In genomic region chr12:109773384-109774011, GRCh38 we compare ENCODE assay signal across 11 cellular contexts. TPM values are rescaled to one million over a fixed set of nuclear protein-coding genes. Genes with fewer than 3 reads are reported as not detected.
DNase-seq lines count a peak whose midpoint lies in the region; ATAC-seq and TF ChIP-seq lines count a peak whose summit lies in the region.
"Had no signal": no experiment of that assay in that cellular context is flagged by ENCODE, and none has a peak within 500 bp of the region (broad histone marks: within the 10 kb centered on the region; RNA-seq: fewer than 3 reads in every experiment).

No MANE protein-coding gene starts in this region.

- H3K9ac ChIP-seq in subcutaneous abdominal adipose tissue (ENCODE audit: low read length in 5 of 5), result peak overlapping the region in 1 of 5 donors; percentile 53

- TF ChIP-seq CTCF in VCaP (conservative IDR thresholded peaks at IDR 0.05), result no peak
- TF ChIP-seq CTCF in kidney epithelial cell (IDR thresholded peaks at IDR 0.05; ENCODE audit: insufficient read depth, low read length, poor library complexity, severe bottlenecking), result no peak

- peaks cover 4% of the 10 kb centered on the region for H3K27me3 Mint-ChIP-seq in activated T-cell treated with anti-CD3 and anti-CD28 coated beads, Interleukin-2, amount 50 U/mL, for 24 hours

- peaks cover 2% of the 10 kb centered on the region for H3K27me3 ChIP-seq in kidney epithelial cell (ENCODE audit: control insufficient read depth, insufficient read depth, low read length)
- H3K27me3 ChIP-seq in subcutaneous abdominal adipose tissue (ENCODE audit: control insufficient read depth in 5 of 5, insufficient read depth in 4 of 5, low read length in 5 of 5), result peaks cover 0 to 4% (median 0%) of the 10 kb centered on the region in 5 donors
- H3K27me3 ChIP-seq: uterus had no signal

- ATAC-seq in GM19351 (IDR thresholded peaks at IDR 0.05; ENCODE audit: unreplicated experiment), result no peak
- ATAC-seq in GM18870 (IDR thresholded peaks at IDR 0.05; ENCODE audit: unreplicated experiment), result no peak

- peaks cover 6% of the 10 kb centered on the region for H3K4me1 Mint-ChIP-seq in activated T-cell treated with anti-CD3 and anti-CD28 coated beads, Interleukin-2, amount 50 U/mL, for 24 hours (ENCODE audit: low read depth)

- H3K4me3 Mint-ChIP-seq in activated T-cell treated with anti-CD3 and anti-CD28 coated beads, Interleukin-2, amount 50 U/mL, for 24 hours, result peak overlapping the region; percentile 47
- H3K4me3 Mint-ChIP-seq: T-helper 1 cell treated with Interleukin-12 subunit alpha and Interleukin-12 subunit beta and Interleukin-4 antibody, amounts not matched to agents 30 μg/mL and 1 μg/mL, for 36 hours had no signal

- H3K36me3 ChIP-seq in kidney epithelial cell (ENCODE audit: control insufficient read depth, insufficient read depth, low read length), result no peaks in the 10 kb centered on the region
- H3K36me3 ChIP-seq in subcutaneous abdominal adipose tissue (ENCODE audit: control insufficient read depth in 5 of 5, insufficient read depth in 5 of 5, low read length in 5 of 5), result no peaks in the 10 kb centered on the region
- H3K36me3 ChIP-seq: uterus had no signal

- H3K4me3 ChIP-seq in kidney epithelial cell (ENCODE audit: low read depth, low read length) (no peak overlapping the region), subcutaneous abdominal adipose tissue (ENCODE audit: low read depth in 1 of 5, low read length in 5 of 5) (peak overlapping the region; percentile 2 to 57 (median 20))
- H3K4me3 ChIP-seq: uterus had no signal

- no peaks in the 10 kb centered on the region for H3K36me3 Mint-ChIP-seq in activated T-cell treated with anti-CD3 and anti-CD28 coated beads, Interleukin-2, amount 50 U/mL, for 24 hours (ENCODE audit: low read depth)

- peaks cover 2 to 18% (median 14%) of the 10 kb centered on the region in 5 donors for H3K4me1 ChIP-seq in subcutaneous abdominal adipose tissue (ENCODE audit: control insufficient read depth in 5 of 5, insufficient read depth in 5 of 5, low read length in 5 of 5)
- H3K4me1 ChIP-seq: uterus had no signal

- H3K27ac ChIP-seq in VCaP (peak overlapping the region; percentile 71), subcutaneous abdominal adipose tissue (ENCODE audit: low read depth, low read length) (no peak overlapping the region)
- H3K27ac ChIP-seq: uterus had no signal

- H3K27ac Mint-ChIP-seq in activated T-cell treated with anti-CD3 and anti-CD28 coated beads, Interleukin-2, amount 50 U/mL, for 24 hours, result no peak overlapping the region
- H3K27ac Mint-ChIP-seq: T-helper 1 cell treated with Interleukin-12 subunit alpha and Interleukin-12 subunit beta and Interleukin-4 antibody, amounts not matched to agents 30 μg/mL and 1 μg/mL, for 36 hours had no signal

- DNase-seq in activated T-cell treated with anti-CD3 and anti-CD28 coated beads, Interleukin-2, amount 50 U/mL, for 24 hours, result no peak
- DNase-seq in activated T-cell treated with anti-CD3 and anti-CD28 coated beads, Interleukin-2, amount 50 U/mL, for 48 hours, result no peak
- DNase-seq in kidney epithelial cell (ENCODE audit: low read depth) (peak; percentile 9), mucosa of gallbladder (ENCODE audit: low spot score) (no peak)
- DNase-seq: NCI-H1694, uterus had no signal

- peaks cover 0 to 2% (median 0%) of the 10 kb centered on the region in 5 donors for H3K9me3 ChIP-seq in subcutaneous abdominal adipose tissue (ENCODE audit: control insufficient read depth in 5 of 5, low read length in 5 of 5)
- H3K9me3 ChIP-seq: uterus had no signal

- no peaks in the 10 kb centered on the region for H3K9me3 Mint-ChIP-seq in activated T-cell treated with anti-CD3 and anti-CD28 coated beads, Interleukin-2, amount 50 U/mL, for 24 hours
- H3K9me3 Mint-ChIP-seq: T-helper 1 cell treated with Interleukin-12 subunit alpha and Interleukin-12 subunit beta and Interleukin-4 antibody, amounts not matched to agents 30 μg/mL and 1 μg/mL, for 36 hours had no signal

RNA-seq across cellular contexts. Expression of gene TRPV4, which starts 59.7 kb away (rescaled TPM):
- total RNA-seq in kidney epithelial cell (0.75 and 1.7 TPM in 2 replicates), mucosa of gallbladder (2.1 TPM)

RNA-seq across cellular contexts. Expression of gene FAM222A, which starts 59.9 kb away (rescaled TPM):
- total RNA-seq in kidney epithelial cell (0.58 and 1.1 TPM in 2 replicates), mucosa of gallbladder (11.0 TPM)
